17 cellular contexts compared by ENCODE assay signal in the genomic region with DNA sequence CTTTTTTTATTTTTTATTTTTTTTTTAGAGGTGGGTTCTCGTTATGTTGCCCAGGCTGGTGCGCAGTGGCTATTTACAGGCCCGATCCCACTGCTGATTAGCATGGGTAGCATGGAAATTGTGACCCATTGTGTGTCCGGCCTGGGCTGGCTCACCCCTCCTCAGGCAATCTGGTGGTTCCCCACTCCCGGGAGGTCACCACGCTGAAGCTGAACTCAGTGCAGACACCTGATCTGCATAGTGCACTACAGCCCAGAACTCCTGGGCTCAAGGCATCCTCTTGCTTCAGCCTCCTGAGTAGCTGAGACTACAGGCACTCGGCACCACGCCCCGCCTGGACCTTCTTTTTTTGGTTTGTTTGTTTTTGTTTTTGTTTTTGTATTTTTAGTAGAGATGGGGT. TPM values are rescaled to one million over a fixed set of nuclear protein-coding genes. Genes with fewer than 3 reads are reported as not detected.
"Had no signal": no experiment of that assay in that cellular context is flagged by ENCODE, and none has a peak within 500 bp of the region (broad histone marks: within the 10 kb centered on the region; RNA-seq: fewer than 3 reads in every experiment).

No MANE protein-coding gene starts in this region.

- H3K36me3 ChIP-seq: gastrocnemius medialis, heart left ventricle had no signal

- H3K27ac Mint-ChIP-seq: activated naive CD8-positive, alpha-beta T cell treated with anti-CD3 and anti-CD28 coated beads, Interleukin-2, amount 10 ng/mL, durations not matched to agents 7 days and 5 days; immature natural killer cell; natural killer cell treated with Interleukin-12 subunit alpha and Interleukin-12 subunit beta and Interleukin-15 and Interleukin-18, amount 100 ng/mL, for 72 hours had no signal

- H3K27me3 ChIP-seq: gastrocnemius medialis, heart left ventricle had no signal

- H3K27me3 Mint-ChIP-seq: activated naive CD8-positive, alpha-beta T cell treated with anti-CD3 and anti-CD28 coated beads, Interleukin-2, amount 10 ng/mL, durations not matched to agents 7 days and 5 days had no signal

- H3K9me3 ChIP-seq: gastrocnemius medialis, heart left ventricle had no signal

- ATAC-seq: gastrocnemius medialis; heart left ventricle; natural killer cell treated with Interleukin-12 subunit alpha and Interleukin-12 subunit beta and Interleukin-15 and Interleukin-18, amount 100 ng/mL, for 72 hours had no signal

- H3K36me3 Mint-ChIP-seq: immature natural killer cell; natural killer cell treated with Interleukin-12 subunit alpha and Interleukin-12 subunit beta and Interleukin-15 and Interleukin-18, amount 100 ng/mL, for 72 hours had no signal

- DNase-seq: activated CD4-positive, alpha-beta T cell treated with anti-CD3 and anti-CD28 coated beads for 48 hours; activated gamma-delta T cell; activated naive CD8-positive, alpha-beta T cell treated with anti-CD3 and anti-CD28 coated beads, Interleukin-2, amount 10 ng/mL, durations not matched to agents 7 days and 5 days; activated T-cell treated with anti-CD3 and anti-CD28 coated beads for 4 hours; aorta; cerebellar nuclear complex; erythroblast; gastrocnemius medialis; heart left ventricle; immature natural killer cell; mesendoderm; occipital lobe; stimulated activated CD4-positive, alpha-beta T cell treated with anti-CD3 and anti-CD28 coated beads, Interleukin-2, amount 100 ng/mL, for 48 hours; stimulated activated naive CD4-positive, alpha-beta T cell; trophoblast cell had no signal

- H3K4me3 ChIP-seq: gastrocnemius medialis, heart left ventricle had no signal

- H3K4me3 Mint-ChIP-seq: activated naive CD8-positive, alpha-beta T cell treated with anti-CD3 and anti-CD28 coated beads, Interleukin-2, amount 10 ng/mL, durations not matched to agents 7 days and 5 days; immature natural killer cell; natural killer cell treated with Interleukin-12 subunit alpha and Interleukin-12 subunit beta and Interleukin-15 and Interleukin-18, amount 100 ng/mL, for 72 hours had no signal

- H3K27ac ChIP-seq: gastrocnemius medialis, heart left ventricle had no signal

- H3K9me3 Mint-ChIP-seq: activated naive CD8-positive, alpha-beta T cell treated with anti-CD3 and anti-CD28 coated beads, Interleukin-2, amount 10 ng/mL, durations not matched to agents 7 days and 5 days; immature natural killer cell; natural killer cell treated with Interleukin-12 subunit alpha and Interleukin-12 subunit beta and Interleukin-15 and Interleukin-18, amount 100 ng/mL, for 72 hours had no signal

RNA-seq across cellular contexts. Expression of gene LAG3, which starts 11.5 kb away (rescaled TPM):
- total RNA-seq: gastrocnemius medialis, occipital lobe, skeletal muscle tissue had no signal

RNA-seq across cellular contexts. Expression of gene GPR162, which starts 37.8 kb away (rescaled TPM):
- total RNA-seq: natural killer cell treated with Interleukin-12 subunit alpha and Interleukin-12 subunit beta and Interleukin-15 and Interleukin-18, amount 100 ng/mL, for 72 hours had no signal
